ENCODE assay signal across 16 cellular contexts in genomic region chr5:81754621-81755020, GRCh38. TPM values are rescaled to one million over a fixed set of nuclear protein-coding genes. Genes with fewer than 3 reads are reported as not detected.
DNase-seq lines count a peak whose midpoint lies in the region; ATAC-seq and TF ChIP-seq lines count a peak whose summit lies in the region.
"Had no signal": no experiment of that assay in that cellular context is flagged by ENCODE, and none has a peak within 500 bp of the region (broad histone marks: within the 10 kb centered on the region; RNA-seq: fewer than 3 reads in every experiment).

No MANE protein-coding gene starts in this region.

- no peaks in the 10 kb centered on the region; the same call in 1 of the 2 replicates for H3K27me3 ChIP-seq in HUES6 (ENCODE audit: control insufficient read depth, insufficient read depth, low read length)
- H3K27me3 ChIP-seq: cardiac muscle cell, dorsolateral prefrontal cortex had no signal

- H3K4me3 ChIP-seq in HUES6 (ENCODE audit: low read depth, low read length) = no peak overlapping the region
- H3K4me3 ChIP-seq: cardiac muscle cell had no signal

- BruUV-seq in MCF 10A (replicated peaks; lab: Mats Ljungman, UMichigan) = no TSS peak

- H3K27ac ChIP-seq in HUES6 (ENCODE audit: low read depth, low read length) = peak overlapping the region; percentile 53; the same call in 1 of the 2 replicates

- CTCF ChIA-PET in MCF 10A (lab: Yijun Ruan, JAX) = interaction anchor here (0.6 to 3.4 kb wide), 11 partner anchors 19 to 471 kb away, joined by 3 to 18 read pairs (median 7); no protein-coding TSS in a partner anchor
- CTCF ChIA-PET in HEK293T (lab: Yijun Ruan, JAX) = interaction anchor here (1.4 to 3.5 kb wide), 2 partner anchors 84 to 103 kb away, joined by 4 to 14 read pairs; no protein-coding TSS in a partner anchor

- H3K4me1 ChIP-seq in HUES6 (ENCODE audit: control insufficient read depth, insufficient read depth, low read length) = peaks cover 56% of the 10 kb centered on the region

- no peak for ATAC-seq in HG03280 (IDR thresholded peaks at IDR 0.05; ENCODE audit: unreplicated experiment)
- ATAC-seq: stimulated activated naive B cell treated with anti-CD40 and anti-IgM and Interleukin-4, amounts not matched to agents 10 μg/mL and 1 μg/mL and 100 μg/mL, for 72 hours had no signal

- H3K27me3 Mint-ChIP-seq in MCF 10A (ENCODE audit: insufficient read depth, unreplicated experiment) = no peaks in the 10 kb centered on the region
- no peaks in the 10 kb centered on the region for H3K27me3 Mint-ChIP-seq in mesothelial cell of epicardium (ENCODE audit: low read depth)
- no peaks in the 10 kb centered on the region for H3K27me3 Mint-ChIP-seq in type B pancreatic cell

- H3K4me1 Mint-ChIP-seq in MCF 10A (ENCODE audit: insufficient read depth, unreplicated experiment) (peaks cover 51% of the 10 kb centered on the region), mesothelial cell of epicardium (peaks cover 36% of the 10 kb centered on the region), type B pancreatic cell (ENCODE audit: unreplicated experiment) (peaks cover 22% of the 10 kb centered on the region)

- H3K36me3 ChIP-seq in HUES6 (ENCODE audit: control insufficient read depth, insufficient read depth, low read length) = no peaks in the 10 kb centered on the region
- H3K36me3 ChIP-seq: cardiac muscle cell had no signal

- H3K36me3 Mint-ChIP-seq in MCF 10A (ENCODE audit: insufficient read depth, unreplicated experiment) (no peaks in the 10 kb centered on the region), mesothelial cell of epicardium (no peaks in the 10 kb centered on the region), type B pancreatic cell (peaks cover 3% of the 10 kb centered on the region)

- H3K9ac ChIP-seq in HUES6 (ENCODE audit: low read length) = no peak overlapping the region

- H3K27ac Mint-ChIP-seq in MCF 10A (ENCODE audit: low read depth, unreplicated experiment) (peak overlapping the region; percentile 95), mesothelial cell of epicardium (peak overlapping the region; percentile 88), type B pancreatic cell (peak overlapping the region; percentile 1)
- H3K27ac Mint-ChIP-seq: nephron progenitor cell; stimulated activated naive B cell treated with anti-CD40 and anti-IgM and Interleukin-4, amounts not matched to agents 10 μg/mL and 1 μg/mL and 100 μg/mL, for 72 hours; T-helper 2 cell treated with Interferon-gamma antibody and Interleukin-4, amounts not matched to agents 5 μg/mL and 100 μg/mL, for 36 hours had no signal

- H3K9me3 ChIP-seq in HUES6 (ENCODE audit: control insufficient read depth, insufficient read depth, low read depth, low read length) = no peaks in the 10 kb centered on the region

- TF ChIP-seq CTCF in MCF 10A (IDR thresholded peaks at IDR 0.05; ENCODE audit: unreplicated experiment) (no peak), mesothelial cell of epicardium (IDR thresholded peaks at IDR 0.05; ENCODE audit: unreplicated experiment) (no peak), type B pancreatic cell (conservative IDR thresholded peaks at IDR 0.05) (no peak)

- DNase-seq in MCF 10A (ENCODE audit: unreplicated experiment) (no peak), mesothelial cell of epicardium (ENCODE audit: low spot score in 2 of 2, unreplicated experiment in 2 of 2) (no peak), type B pancreatic cell (ENCODE audit: extremely low spot score, unreplicated experiment) (no peak), NCI-H510A (lab: John Stamatoyannopoulos, UW) (no peak), HEK293T (ENCODE audit: extremely low spot score) (no peak)
- DNase-seq: dorsolateral prefrontal cortex; Kasumi-1; NCI-H1105; NCI-H82; nephron progenitor cell; stimulated activated CD4-positive, alpha-beta T cell treated with anti-CD3 and anti-CD28 coated beads, Interleukin-15, amount 100 ng/mL, for 24 hours; stimulated activated naive B cell treated with anti-CD40 and anti-IgM and Interleukin-4, amounts not matched to agents 10 μg/mL and 1 μg/mL and 100 μg/mL, for 72 hours had no signal

- POLR2A ChIA-PET in MCF 10A (lab: Yijun Ruan, JAX) = interaction anchor here (0.5 to 8.6 kb wide), 16 partner anchors 13 to 895 kb away, joined by 3 to 331 read pairs (median 15); no protein-coding TSS in a partner anchor
- POLR2A ChIA-PET in HEK293T (lab: Yijun Ruan, JAX) = interaction anchor here (1.1 to 2.3 kb wide), 3 partner anchors 13 to 97 kb away, joined by 5 to 14 read pairs (median 5); no protein-coding TSS in a partner anchor

- H3K9me3 Mint-ChIP-seq in MCF 10A (ENCODE audit: unreplicated experiment) = peaks cover 12% of the 10 kb centered on the region
- H3K9me3 Mint-ChIP-seq in mesothelial cell of epicardium = no peaks in the 10 kb centered on the region
- peaks cover 5% of the 10 kb centered on the region for H3K9me3 Mint-ChIP-seq in type B pancreatic cell
- H3K9me3 Mint-ChIP-seq: nephron progenitor cell; T-helper 2 cell treated with Interferon-gamma antibody and Interleukin-4, amounts not matched to agents 5 μg/mL and 100 μg/mL, for 36 hours had no signal

- H3K4me3 Mint-ChIP-seq in MCF 10A (ENCODE audit: unreplicated experiment) (peak overlapping the region; percentile 22), mesothelial cell of epicardium (no peak overlapping the region), type B pancreatic cell (no peak overlapping the region)
- H3K4me3 Mint-ChIP-seq: nephron progenitor cell; stimulated activated naive B cell treated with anti-CD40 and anti-IgM and Interleukin-4, amounts not matched to agents 10 μg/mL and 1 μg/mL and 100 μg/mL, for 72 hours; T-helper 2 cell treated with Interferon-gamma antibody and Interleukin-4, amounts not matched to agents 5 μg/mL and 100 μg/mL, for 36 hours had no signal

- intact Hi-C loops in MCF 10A (cut with micrococcal nuclease) = loop anchor here (1.0 to 5.0 kb wide), 2 partner anchors 84 to 218 kb away; partner anchors contain the start of gene ATG10

TF ChIP-seq in HEK293T, 16 proteins besides CTCF, POLR2A, EP300 and RAD21:
- TF ChIP-seq NFRKB (IDR thresholded peaks at IDR 0.05) = no peak
- TF ChIP-seq PKNOX1 (IDR thresholded peaks at IDR 0.05) = no peak
- no peak for TF ChIP-seq SUZ12 (IDR thresholded peaks at IDR 0.05)
- no peak for TF ChIP-seq ZNF384 (IDR thresholded peaks at IDR 0.05)
- TF ChIP-seq L3MBTL2 (conservative IDR thresholded peaks at IDR 0.05) = no peak
- TF ChIP-seq HDGF (IDR thresholded peaks at IDR 0.05; ENCODE audit: borderline replicate concordance) = no peak
- no peak for TF ChIP-seq BHLHE40 (IDR thresholded peaks at IDR 0.05; ENCODE audit: borderline replicate concordance)
- TF ChIP-seq FOXA1 (IDR thresholded peaks at IDR 0.05) = no peak

RNA-seq across cellular contexts. Expression of gene SSBP2, which starts 3.7 kb away (rescaled TPM):
- total RNA-seq in MCF 10A (2022) (36.0 and 52.7 TPM in 2 replicates), mesothelial cell of epicardium (85.8 to 88.4 TPM (median 87.9 TPM) in 3 replicates), type B pancreatic cell (ENCODE audit: low replicate concordance) (85.2 and 102 TPM in 2 replicates)

Comparison
In these comparisons a context has a peak if more than half of its experiments do, and no peak if none do; other contexts are left out.
1. H3K27ac Mint-ChIP-seq: peak in every context shown above with its lines; median percentile 95 in MCF 10A; 88 in mesothelial cell of epicardium; 1 in type B pancreatic cell.